15 cellular contexts compared by ENCODE assay signal in genomic region chr6:98823845-98824162, GRCh38. TPM values are rescaled to one million over a fixed set of nuclear protein-coding genes. Genes with fewer than 3 reads are reported as not detected.
DNase-seq lines count a peak whose midpoint lies in the region; ATAC-seq and TF ChIP-seq lines count a peak whose summit lies in the region.
"Had no signal": no experiment of that assay in that cellular context is flagged by ENCODE, and none has a peak within 500 bp of the region (broad histone marks: within the 10 kb centered on the region; RNA-seq: fewer than 3 reads in every experiment).

No MANE protein-coding gene starts in this region.

- H3K27me3 Mint-ChIP-seq in activated CD4-positive, alpha-beta memory T cell treated with anti-CD3 and anti-CD28 coated beads, Interleukin-2, amount 10 ng/mL, durations not matched to agents 7 days and 5 days = peaks cover 75% of the 10 kb centered on the region

- no peaks in the 10 kb centered on the region for H3K36me3 ChIP-seq in SK-N-SH (replicated peaks in 1 of 2; ENCODE audit: control insufficient read depth in 1 of 2, insufficient read depth in 2 of 2, low read length in 1 of 2)
- H3K36me3 ChIP-seq in hepatocyte (replicated peaks; ENCODE audit: insufficient read depth, low read depth) = no peaks in the 10 kb centered on the region
- peaks cover 0 to 1% of the 10 kb centered on the region in 2 experiments for H3K36me3 ChIP-seq in trophoblast cell (ENCODE audit: control insufficient read depth in 1 of 2, insufficient read depth in 2 of 2, low read length in 2 of 2)
- H3K36me3 ChIP-seq: sigmoid colon had no signal

- TF ChIP-seq EP300 in SK-N-SH (IDR thresholded peaks at IDR 0.05; ENCODE audit: borderline replicate concordance in 1 of 2, low read depth in 1 of 2, low read length in 1 of 2) = no peak

- no peak overlapping the region for H3K23ac ChIP-seq in trophoblast cell (ENCODE audit: low read length)

- DNase-seq in SK-N-SH = no peak
- no peak for DNase-seq in activated CD4-positive, alpha-beta memory T cell treated with anti-CD3 and anti-CD28 coated beads, Interleukin-2, amount 10 ng/mL, durations not matched to agents 7 days and 5 days
- no peak for DNase-seq in hepatocyte (ENCODE audit: low spot score)
- no peak for DNase-seq in trophoblast cell
- DNase-seq: DMS79 treated with DMSO at 0.1 percent for 48 hours, GM23248, SIG-M5, sigmoid colon had no signal

- POLR2A ChIA-PET in SK-N-SH (lab: Yijun Ruan, JAX) = no interaction called here
- POLR2A ChIA-PET in activated CD4-positive, alpha-beta memory T cell treated with anti-CD3 and anti-CD28 coated beads, Interleukin-2, amount 10 ng/mL, durations not matched to agents 7 days and 5 days (lab: Charles Lee) = no interaction called here

- TF ChIP-seq RAD21 in SK-N-SH (IDR thresholded peaks at IDR 0.05; ENCODE audit: low read length) = no peak

- no peak overlapping the region for H2BK120ac ChIP-seq in trophoblast cell (ENCODE audit: insufficient read depth, low read length, poor library complexity)

- no peaks in the 10 kb centered on the region for H3K27me3 ChIP-seq in SK-N-SH (ENCODE audit: insufficient read depth)
- H3K27me3 ChIP-seq in hepatocyte = peaks cover 96% of the 10 kb centered on the region
- peaks cover 42% of the 10 kb centered on the region for H3K27me3 ChIP-seq in trophoblast cell (ENCODE audit: insufficient read depth, low read length)

- H4K8ac ChIP-seq in trophoblast cell (ENCODE audit: low read depth, low read length) = no peak overlapping the region

- no peak overlapping the region for H2BK5ac ChIP-seq in trophoblast cell (ENCODE audit: low read depth, low read length, poor library complexity)

- H3K4me3 ChIP-seq in SK-N-SH (ENCODE audit: low read depth in 2 of 2, low read length in 1 of 2) (peak overlapping the region; percentile 45 to 61; a peak in 3 of 4 replicates), hepatocyte (no peak overlapping the region), trophoblast cell (ENCODE audit: low read depth, low read length) (no peak overlapping the region)
- H3K4me3 ChIP-seq: A549, GM23248 had no signal

- H3K36me3 Mint-ChIP-seq in activated CD4-positive, alpha-beta memory T cell treated with anti-CD3 and anti-CD28 coated beads, Interleukin-2, amount 10 ng/mL, durations not matched to agents 7 days and 5 days (ENCODE audit: low read depth) = peaks cover 4% of the 10 kb centered on the region

- no peak overlapping the region for H4K12ac ChIP-seq in trophoblast cell (ENCODE audit: low read depth, low read length)

- no peak overlapping the region for H4K91ac ChIP-seq in trophoblast cell (ENCODE audit: low read depth, low read length)

- ATAC-seq in SK-N-SH treated with all-trans-retinoic acid at 6 μM for 48 hours (no peak), GM18909 (IDR thresholded peaks at IDR 0.05; ENCODE audit: poor library complexity, unreplicated experiment) (no peak), GM19397 (IDR thresholded peaks at IDR 0.05; ENCODE audit: unreplicated experiment) (no peak), GM18907 (IDR thresholded peaks at IDR 0.05; ENCODE audit: unreplicated experiment) (no peak)

- peaks cover 15% of the 10 kb centered on the region for H3K4me1 Mint-ChIP-seq in activated CD4-positive, alpha-beta memory T cell treated with anti-CD3 and anti-CD28 coated beads, Interleukin-2, amount 10 ng/mL, durations not matched to agents 7 days and 5 days

- H3K9me2 ChIP-seq in SK-N-SH = no peaks in the 10 kb centered on the region
- no peaks in the 10 kb centered on the region for H3K9me2 ChIP-seq in hepatocyte (replicated peaks; ENCODE audit: insufficient read depth)

- H3K27ac Mint-ChIP-seq in activated CD4-positive, alpha-beta memory T cell treated with anti-CD3 and anti-CD28 coated beads, Interleukin-2, amount 10 ng/mL, durations not matched to agents 7 days and 5 days = peak overlapping the region; percentile 9

- H3K9me3 Mint-ChIP-seq in activated CD4-positive, alpha-beta memory T cell treated with anti-CD3 and anti-CD28 coated beads, Interleukin-2, amount 10 ng/mL, durations not matched to agents 7 days and 5 days = no peaks in the 10 kb centered on the region

- TF ChIP-seq CTCF in SK-N-SH (IDR thresholded peaks at IDR 0.05) (no peak), hepatocyte (IDR thresholded peaks at IDR 0.05; ENCODE audit: poor library complexity) (no peak)

- H2BK12ac ChIP-seq in trophoblast cell (ENCODE audit: low read length) = no peak overlapping the region

- CTCF ChIA-PET in SK-N-SH (lab: Yijun Ruan, JAX) = interaction anchor here (1.1 to 1.3 kb wide), 2 partner anchors 10 to 295 kb away, joined by 3 read pairs; partner anchors contain the start of gene POU3F2
- CTCF ChIA-PET in activated CD4-positive, alpha-beta memory T cell treated with anti-CD3 and anti-CD28 coated beads, Interleukin-2, amount 10 ng/mL, durations not matched to agents 7 days and 5 days (lab: Charles Lee) = no interaction called here

- H3K14ac ChIP-seq in trophoblast cell (ENCODE audit: low read length) = no peak overlapping the region

- H2AFZ ChIP-seq in SK-N-SH (ENCODE audit: low read depth) (peak overlapping the region; percentile 74), hepatocyte (no peak overlapping the region), trophoblast cell (ENCODE audit: insufficient read depth, low read length, poor library complexity) (no peak overlapping the region)
- H2AFZ ChIP-seq: GM23248 had no signal

- H3K4ac ChIP-seq in trophoblast cell (ENCODE audit: low read depth, low read length) = no peak overlapping the region

- H3K79me1 ChIP-seq in trophoblast cell (ENCODE audit: low read length) = no peaks in the 10 kb centered on the region

- WGBS in SK-N-SH (ENCODE audit: low lambda C conversion rate) = 82% methylated on average over 8 of the region's 8 CpGs
- under 1% methylated on average over 8 of the region's 8 CpGs for WGBS in hepatocyte (ENCODE audit: low lambda C conversion rate, missing lambda C conversion rate)
- no CpG with 5 or more reads among the region's 8 CpGs for WGBS in trophoblast cell (ENCODE audit: extremely low coverage, insufficient coverage, insufficient read length)

- H3K4me2 ChIP-seq in SK-N-SH (peak overlapping the region; percentile 89), hepatocyte (peak overlapping the region; percentile 78), trophoblast cell (ENCODE audit: low read length) (peak overlapping the region; percentile 62)

- H2AK5ac ChIP-seq in trophoblast cell (ENCODE audit: low read length) = no peak overlapping the region

- peaks cover 0 to 21% of the 10 kb centered on the region in 2 experiments; a peak in 2 of 4 replicates for H3K4me1 ChIP-seq in SK-N-SH (ENCODE audit: control insufficient read depth in 1 of 2, insufficient read depth in 2 of 2, low read depth in 1 of 2, low read length in 1 of 2)
- peaks cover 14% of the 10 kb centered on the region for H3K4me1 ChIP-seq in hepatocyte (ENCODE audit: insufficient read depth)
- H3K4me1 ChIP-seq in trophoblast cell (ENCODE audit: control insufficient read depth in 1 of 2, insufficient read depth in 2 of 2, low read length in 2 of 2) = peaks cover 3% of the 10 kb centered on the region in 2 experiments
- H3K4me1 ChIP-seq: A549 had no signal

- H4K20me1 ChIP-seq in SK-N-SH (ENCODE audit: insufficient read depth) (no peaks in the 10 kb centered on the region), hepatocyte (ENCODE audit: insufficient read depth, poor library complexity, severe bottlenecking) (no peaks in the 10 kb centered on the region)

- peaks cover 4% of the 10 kb centered on the region for H3F3A ChIP-seq in SK-N-SH (replicated peaks; ENCODE audit: insufficient read depth)

- H3K4me3 Mint-ChIP-seq in activated CD4-positive, alpha-beta memory T cell treated with anti-CD3 and anti-CD28 coated beads, Interleukin-2, amount 10 ng/mL, durations not matched to agents 7 days and 5 days = peak overlapping the region; percentile 38

- no peaks in the 10 kb centered on the region for H3K9me3 ChIP-seq in SK-N-SH
- H3K9me3 ChIP-seq in hepatocyte (ENCODE audit: low read depth) = no peaks in the 10 kb centered on the region
- H3K9me3 ChIP-seq in trophoblast cell (ENCODE audit: insufficient read depth, low read depth, low read length) = no peaks in the 10 kb centered on the region
- H3K9me3 ChIP-seq: A549, sigmoid colon had no signal

- H3K9ac ChIP-seq in SK-N-SH (no peak overlapping the region), trophoblast cell (ENCODE audit: low read length) (no peak overlapping the region)
- H3K9ac ChIP-seq: GM23248 had no signal

- no peak overlapping the region for H3K18ac ChIP-seq in trophoblast cell (ENCODE audit: low read length)

- H3K27ac ChIP-seq in SK-N-SH (ENCODE audit: low read depth in 2 of 2, low read length in 1 of 2) (no peak overlapping the region), hepatocyte (no peak overlapping the region), trophoblast cell (ENCODE audit: low read depth, low read length) (no peak overlapping the region)
- H3K27ac ChIP-seq: A549, GM23248, sigmoid colon had no signal

- no peaks in the 10 kb centered on the region for H3K79me2 ChIP-seq in SK-N-SH (ENCODE audit: insufficient read depth)
- no peaks in the 10 kb centered on the region for H3K79me2 ChIP-seq in hepatocyte
- H3K79me2 ChIP-seq in trophoblast cell (ENCODE audit: control insufficient read depth, insufficient read depth, low read length, poor library complexity) = no peaks in the 10 kb centered on the region

TF ChIP-seq in SK-N-SH, 30 proteins besides CTCF, POLR2A, EP300 and RAD21 (continues in another document):
- TF ChIP-seq NFIC (IDR thresholded peaks at IDR 0.05; ENCODE audit: borderline replicate concordance) (no peak), RXRA (IDR thresholded peaks at IDR 0.05; ENCODE audit: borderline replicate concordance, low read depth) (no peak), ELF1 (IDR thresholded peaks at IDR 0.05) (no peak), TCF12 (IDR thresholded peaks at IDR 0.05) (no peak), MXI1 (IDR thresholded peaks at IDR 0.05; ENCODE audit: low read depth, low read length) (no peak), GATA2 (CRISPR knock-in tag; IDR thresholded peaks at IDR 0.05) (no peak)

TF ChIP-seq in SK-N-SH treated with all-trans-retinoic acid at 6 μM for 48 hours, 23 proteins besides CTCF, POLR2A, EP300 and RAD21:
- TF ChIP-seq ZFP30 (CRISPR knock-in tag; IDR thresholded peaks at IDR 0.05) (no peak), ARNTL (CRISPR knock-in tag; IDR thresholded peaks at IDR 0.05; ENCODE audit: borderline replicate concordance, low read depth) (no peak), TOX (CRISPR knock-in tag; IDR thresholded peaks at IDR 0.05; ENCODE audit: borderline replicate concordance) (no peak)

RNA-seq across cellular contexts. Expression of gene POU3F2, which starts 10.6 kb away (rescaled TPM):
- 0.93 and 1.0 TPM in 2 replicates for polyA plus RNA-seq in SK-N-SH (2012; rRNA removed)
- 0.92 and 1.1 TPM in 2 replicates for polyA plus RNA-seq in SK-N-SH (2012; cell fraction: cytosol; rRNA removed)
- 0.89 and 1.0 TPM in 2 replicates for polyA plus RNA-seq in SK-N-SH (2012; cell fraction: nucleus; rRNA removed)
- not detected for total RNA-seq in activated CD4-positive, alpha-beta memory T cell treated with anti-CD3 and anti-CD28 coated beads, Interleukin-2, amount 10 ng/mL, durations not matched to agents 7 days and 5 days
- 0.08 and 0.13 TPM in 2 replicates for total RNA-seq in hepatocyte
- polyA plus RNA-seq in hepatocyte = not detected in 2 replicates
- 0.01 TPM in 1 of 2 replicates, not detected in the other for polyA plus RNA-seq in trophoblast cell (2013)
- total RNA-seq: fibroblast of lung, GM23248, NCI-H460, sigmoid colon had no signal
- polyA plus RNA-seq: A549, fibroblast of lung, sigmoid colon had no signal

Comparison
In these comparisons a context has a peak if more than half of its experiments do, and no peak if none do; other contexts are left out.
1. H3K4me3 ChIP-seq: peak in SK-N-SH (2 of 2); none in hepatocyte (single experiment) and trophoblast cell (single experiment).
2. Peak in every context shown above with its lines, with median percentiles within 50 percentile points of each other: H3K4me2 ChIP-seq.